Comparison of ENCODE assay signal across 19 cellular contexts in the genomic region with DNA sequence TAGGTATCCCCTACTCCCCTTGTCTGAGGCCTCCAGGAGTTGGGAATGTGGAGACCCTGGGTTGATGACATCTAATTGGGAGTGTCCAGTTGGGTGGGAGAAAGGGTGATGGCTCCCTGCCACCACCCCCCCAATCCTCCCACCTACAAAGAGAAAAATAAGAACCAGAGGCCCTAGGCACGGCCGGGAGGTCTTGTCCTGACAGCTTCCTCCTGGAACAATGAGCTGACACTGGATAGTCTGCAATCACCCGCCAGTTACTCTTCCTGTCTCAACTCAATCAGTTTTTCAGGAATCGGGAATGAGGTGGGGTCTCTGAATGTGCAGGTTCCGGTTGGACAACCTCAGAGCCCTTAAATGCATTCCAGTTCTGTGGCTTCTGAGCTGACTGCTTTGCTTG.
A peak's percentile ranks its signal among the peaks of the same experiment; 100 is the strongest.
DNase-seq lines count a peak whose midpoint lies in the region; ATAC-seq and TF ChIP-seq lines count a peak whose summit lies in the region.
"Had no signal": no experiment of that assay in that cellular context is flagged by ENCODE, and none has a peak within 500 bp of the region (broad histone marks: within the 10 kb centered on the region; RNA-seq: fewer than 3 reads in every experiment).

No MANE protein-coding gene starts in this region.

- no peak overlapping the region for H3K9ac ChIP-seq in neuronal stem cell (ENCODE audit: low read depth, low read length, poor library complexity)
- H3K9ac ChIP-seq: BLaER1 treated with 17β-estradiol and CSF1 and Interleukin-3, amounts not matched to agents 10 nM and 100 nM had no signal

- TF ChIP-seq POLR2A in esophagus muscularis mucosa (IDR thresholded peaks at IDR 0.05; ENCODE audit: low read depth), result no peak

- no peak for TF ChIP-seq EP300 in esophagus muscularis mucosa (IDR thresholded peaks at IDR 0.05)

- H3K4me1 ChIP-seq in esophagus muscularis mucosa, result no peaks in the 10 kb centered on the region
- no peaks in the 10 kb centered on the region for H3K4me1 ChIP-seq in neuronal stem cell (ENCODE audit: control insufficient read depth in 2 of 2, insufficient read depth in 1 of 2, low read depth in 1 of 2, low read length in 2 of 2)
- H3K4me1 ChIP-seq in tibial artery, result no peaks in the 10 kb centered on the region
- H3K4me1 ChIP-seq: A549; BLaER1 treated with 17β-estradiol and CSF1 and Interleukin-3, amounts not matched to agents 10 nM and 100 nM; Caco-2 had no signal

- no peaks in the 10 kb centered on the region for H3K36me3 Mint-ChIP-seq in naive thymus-derived CD8-positive, alpha-beta T cell
- H3K36me3 Mint-ChIP-seq: CD8-positive, alpha-beta T cell had no signal

- H3K4me3 ChIP-seq in esophagus muscularis mucosa, result no peak overlapping the region
- H3K4me3 ChIP-seq in neuronal stem cell (ENCODE audit: low read length in 2 of 2), result no peak overlapping the region
- H3K4me3 ChIP-seq in tibial artery, result no peak overlapping the region
- H3K4me3 ChIP-seq: A549; BLaER1 treated with 17β-estradiol and CSF1 and Interleukin-3, amounts not matched to agents 10 nM and 100 nM had no signal

- DNase-seq in esophagus muscularis mucosa (ENCODE audit: extremely low spot score), result peak; percentile 77
- DNase-seq in left kidney (ENCODE audit: low read depth, low spot score), result peak; percentile 52
- DNase-seq in neuronal stem cell (ENCODE audit: low spot score), result no peak
- DNase-seq in renal cortical epithelial cell (ENCODE audit: low read depth), result peak; percentile 11
- DNase-seq in NK-92 (lab: John Stamatoyannopoulos, UW; ENCODE audit: unreplicated experiment), result no peak
- no peak for DNase-seq in naive thymus-derived CD8-positive, alpha-beta T cell
- no peak for DNase-seq in tibial artery
- DNase-seq: AML-193; Caco-2; Calu3; CD4-positive, alpha-beta T cell; CD8-positive, alpha-beta T cell; DMS79 treated with DMSO at 0.1 percent for 48 hours; GF-D8 had no signal

- H4K91ac ChIP-seq in neuronal stem cell (ENCODE audit: low read depth, low read length, poor library complexity), result no peak overlapping the region

- H3K23ac ChIP-seq in neuronal stem cell (ENCODE audit: low read depth, low read length, poor library complexity), result no peak overlapping the region

- no peak overlapping the region for H3K4me2 ChIP-seq in neuronal stem cell (ENCODE audit: insufficient read depth, low read length, poor library complexity, severe bottlenecking)
- H3K4me2 ChIP-seq: A549 had no signal

- H2BK5ac ChIP-seq in neuronal stem cell (ENCODE audit: low read length), result no peak overlapping the region

- H2BK15ac ChIP-seq in neuronal stem cell (ENCODE audit: low read length), result no peak overlapping the region

- no peak overlapping the region for H2BK120ac ChIP-seq in neuronal stem cell (ENCODE audit: low read depth, low read length)

- WGBS in esophagus muscularis mucosa, result 63% methylated on average over 5 of the region's 5 CpGs
- WGBS in neuronal stem cell (ENCODE audit: extremely low coverage in 2 of 2, insufficient read length in 2 of 2, insufficient replicate concordance in 1 of 2), 2 donors, result no CpG with 5 or more reads among the region's 5 CpGs

- no peak overlapping the region for H4K8ac ChIP-seq in neuronal stem cell (ENCODE audit: low read depth, low read length)

- no peaks in the 10 kb centered on the region for H3K4me1 Mint-ChIP-seq in naive thymus-derived CD8-positive, alpha-beta T cell
- H3K4me1 Mint-ChIP-seq: B cell had no signal

- no peak for ATAC-seq in naive thymus-derived CD8-positive, alpha-beta T cell
- ATAC-seq: A549; CD8-positive, alpha-beta T cell had no signal

- H3K27ac ChIP-seq in esophagus muscularis mucosa (replicated peaks in 1 of 4) (no peak overlapping the region), neuronal stem cell (replicated peaks; ENCODE audit: low read length) (no peak overlapping the region), tibial artery (no peak overlapping the region)
- H3K27ac ChIP-seq: 22Rv1; A549; BLaER1 treated with 17β-estradiol and CSF1 and Interleukin-3, amounts not matched to agents 10 nM and 100 nM; C4-2B had no signal

- POLR2A ChIA-PET in naive thymus-derived CD8-positive, alpha-beta T cell (lab: Charles Lee), result no interaction called here

- H3K18ac ChIP-seq in neuronal stem cell (ENCODE audit: low read length), result no peak overlapping the region

- H3K14ac ChIP-seq in neuronal stem cell (ENCODE audit: low read length), result no peak overlapping the region

- H3K79me1 ChIP-seq in neuronal stem cell (ENCODE audit: low read depth, low read length), result no peaks in the 10 kb centered on the region

- no peak overlapping the region for H3K27ac Mint-ChIP-seq in naive thymus-derived CD8-positive, alpha-beta T cell
- H3K27ac Mint-ChIP-seq: B cell; CD4-positive, alpha-beta T cell; CD8-positive, alpha-beta T cell had no signal

- H3K9me3 Mint-ChIP-seq in naive thymus-derived CD8-positive, alpha-beta T cell, result peaks cover 0 to 9% (median 2%) of the 10 kb centered on the region in 9 donors
- H3K9me3 Mint-ChIP-seq: CD8-positive, alpha-beta T cell had no signal

- H3K36me3 ChIP-seq in esophagus muscularis mucosa, result no peaks in the 10 kb centered on the region
- H3K36me3 ChIP-seq in neuronal stem cell (replicated peaks in 1 of 2; ENCODE audit: control insufficient read depth in 2 of 2, insufficient read depth in 2 of 2, low read length in 2 of 2), result no peaks in the 10 kb centered on the region
- no peaks in the 10 kb centered on the region for H3K36me3 ChIP-seq in tibial artery
- H3K36me3 ChIP-seq: BLaER1 treated with 17β-estradiol and CSF1 and Interleukin-3, amounts not matched to agents 10 nM and 100 nM had no signal

- no peaks in the 10 kb centered on the region for H3K27me3 ChIP-seq in esophagus muscularis mucosa
- H3K27me3 ChIP-seq in neuronal stem cell (ENCODE audit: control insufficient read depth in 3 of 3, insufficient read depth in 3 of 3, low read depth in 1 of 3, low read length in 3 of 3), result peaks cover 0 to 3% (median 0%) of the 10 kb centered on the region in 3 experiments
- H3K27me3 ChIP-seq in tibial artery, result no peaks in the 10 kb centered on the region
- H3K27me3 ChIP-seq: BLaER1 treated with 17β-estradiol and CSF1 and Interleukin-3, amounts not matched to agents 10 nM and 100 nM had no signal

- H3K4me3 Mint-ChIP-seq in naive thymus-derived CD8-positive, alpha-beta T cell, result no peak overlapping the region
- H3K4me3 Mint-ChIP-seq: B cell; CD4-positive, alpha-beta T cell; CD8-positive, alpha-beta T cell had no signal

- TF ChIP-seq CTCF in esophagus muscularis mucosa (IDR thresholded peaks at IDR 0.05) (no peak), tibial artery (IDR thresholded peaks at IDR 0.05) (no peak)

- H3K27me3 Mint-ChIP-seq in naive thymus-derived CD8-positive, alpha-beta T cell, result peaks cover 5 to 19% (median 7%) of the 10 kb centered on the region in 5 donors

- no peak overlapping the region for H2BK12ac ChIP-seq in neuronal stem cell (ENCODE audit: low read length)

- no peak overlapping the region for H2AK5ac ChIP-seq in neuronal stem cell (ENCODE audit: low read depth, low read length)

- H2AFZ ChIP-seq in neuronal stem cell (ENCODE audit: low read length), result peak overlapping the region; percentile 63

- intact Hi-C loops in esophagus muscularis mucosa (cut with DNase I), result no loop called here
- intact Hi-C loops in tibial artery (cut with DNase I; ENCODE audit: low total_unique reads), result no loop called here

- peaks cover 0 to 12% (median 6%) of the 10 kb centered on the region in 4 donors for H3K9me3 ChIP-seq in esophagus muscularis mucosa
- H3K9me3 ChIP-seq in neuronal stem cell (replicated peaks in 1 of 2; ENCODE audit: control insufficient read depth in 2 of 2, insufficient read depth in 1 of 2, low read depth in 1 of 2, low read length in 2 of 2), result no peaks in the 10 kb centered on the region
- H3K9me3 ChIP-seq in tibial artery, result no peaks in the 10 kb centered on the region

- H3K4ac ChIP-seq in neuronal stem cell (ENCODE audit: low read length), result no peak overlapping the region

Comparison
In these comparisons a context has a peak if more than half of its experiments do, and no peak if none do; other contexts are left out.
1. DNase-seq: peak in esophagus muscularis mucosa (single experiment), left kidney (single experiment) and renal cortical epithelial cell (single experiment); none in neuronal stem cell (single experiment), NK-92 (single experiment), naive thymus-derived CD8-positive, alpha-beta T cell (0 of 10) and tibial artery (0 of 2).